ENCODE assay signal across 19 cellular contexts in genomic region chr10:79311581-79312407, GRCh38. TPM values are rescaled to one million over a fixed set of nuclear protein-coding genes. Genes with fewer than 3 reads are reported as not detected.
DNase-seq lines count a peak whose midpoint lies in the region; ATAC-seq and TF ChIP-seq lines count a peak whose summit lies in the region.
"Had no signal": no experiment of that assay in that cellular context is flagged by ENCODE, and none has a peak within 500 bp of the region (broad histone marks: within the 10 kb centered on the region; RNA-seq: fewer than 3 reads in every experiment).

No MANE protein-coding gene starts in this region.

- H4K20me1 ChIP-seq in neural progenitor cell (ENCODE audit: low read depth) (peaks cover 2% of the 10 kb centered on the region), hepatocyte (ENCODE audit: insufficient read depth, poor library complexity, severe bottlenecking) (no peaks in the 10 kb centered on the region)

- H3K4me1 ChIP-seq in cardiac muscle cell (ENCODE audit: low read depth) (no peaks in the 10 kb centered on the region), neural progenitor cell (peaks cover 5% of the 10 kb centered on the region), vagina (peaks cover 16% of the 10 kb centered on the region), hepatocyte (ENCODE audit: insufficient read depth) (no peaks in the 10 kb centered on the region)

- H3K79me2 ChIP-seq in neural progenitor cell (ENCODE audit: low read depth) (no peaks in the 10 kb centered on the region), hepatocyte (no peaks in the 10 kb centered on the region)

- H3K27ac ChIP-seq in cardiac muscle cell (peak overlapping the region; percentile 54), neural progenitor cell (no peak overlapping the region), vagina (peak overlapping the region; percentile 5), hepatocyte (no peak overlapping the region)
- H3K27ac ChIP-seq: C4-2B, Peyer's patch had no signal

- peaks cover 11% of the 10 kb centered on the region for H3F3A ChIP-seq in neural progenitor cell (ENCODE audit: low read depth)

- CTCF ChIA-PET in activated CD8-positive, alpha-beta memory T cell treated with anti-CD3 and anti-CD28 coated beads, Interleukin-2, amount 10 ng/mL, durations not matched to agents 7 days and 5 days (lab: Charles Lee): interaction anchor here (13.5 kb wide), 1 partner anchor 34 kb away, joined by 171 read pairs; the partner anchor contains the start of gene PPIF

- intact Hi-C loops in vagina (cut with DNase I): no loop called here

- DNase-seq in activated CD8-positive, alpha-beta memory T cell treated with anti-CD3 and anti-CD28 coated beads, Interleukin-2, amount 10 ng/mL, durations not matched to agents 7 days and 5 days: no peak
- no peak for DNase-seq in activated CD8-positive, alpha-beta memory T cell treated with anti-CD3 and anti-CD28 coated beads, Interleukin-2, amount 50 U/mL, for 4 hours
- no peak for DNase-seq in cardiac muscle cell (ENCODE audit: low read depth in 1 of 2, low spot score in 1 of 2)
- DNase-seq in neural progenitor cell (ENCODE audit: low spot score): no peak
- DNase-seq in vagina (ENCODE audit: extremely low spot score in 2 of 2): no peak
- no peak for DNase-seq in hepatocyte (ENCODE audit: low spot score)
- no peak for DNase-seq in OCI-M1 (lab: John Stamatoyannopoulos, UW)
- no peak for DNase-seq in NCI-H69 (lab: John Stamatoyannopoulos, UW)
- DNase-seq: activated T-cell treated with anti-CD3 and anti-CD28 coated beads, Interleukin-2, amount 50 U/mL, for 4 hours; effector CD4-positive, alpha-beta T cell; kidney glomerular epithelial cell; NCI-H1105 treated with DMSO at 0.1 percent for 48 hours; NCI-H774; Peyer's patch; upper lobe of left lung had no signal

- H2AFZ ChIP-seq in neural progenitor cell (replicated peaks): no peak overlapping the region
- no peak overlapping the region for H2AFZ ChIP-seq in hepatocyte

- peaks cover 13% of the 10 kb centered on the region for H3K4me1 Mint-ChIP-seq in activated CD8-positive, alpha-beta memory T cell treated with anti-CD3 and anti-CD28 coated beads, Interleukin-2, amount 10 ng/mL, durations not matched to agents 7 days and 5 days
- peaks cover 9% of the 10 kb centered on the region for H3K4me1 Mint-ChIP-seq in neural progenitor cell

- H3K9me3 Mint-ChIP-seq in activated CD8-positive, alpha-beta memory T cell treated with anti-CD3 and anti-CD28 coated beads, Interleukin-2, amount 10 ng/mL, durations not matched to agents 7 days and 5 days (ENCODE audit: low read depth): no peaks in the 10 kb centered on the region
- no peaks in the 10 kb centered on the region for H3K9me3 Mint-ChIP-seq in neural progenitor cell
- H3K9me3 Mint-ChIP-seq: activated T-cell treated with anti-CD3 and anti-CD28 coated beads, Interleukin-2, amount 50 U/mL, for 4 hours had no signal

- H3K36me3 Mint-ChIP-seq in activated CD8-positive, alpha-beta memory T cell treated with anti-CD3 and anti-CD28 coated beads, Interleukin-2, amount 10 ng/mL, durations not matched to agents 7 days and 5 days: peaks cover 11% of the 10 kb centered on the region
- H3K36me3 Mint-ChIP-seq in neural progenitor cell: peaks cover 26% of the 10 kb centered on the region

- TF ChIP-seq CTCF in cardiac muscle cell (IDR thresholded peaks at IDR 0.05; ENCODE audit: low read depth, low read length) (no peak), neural progenitor cell (IDR thresholded peaks at IDR 0.05) (no peak), vagina (IDR thresholded peaks at IDR 0.05) (no peak), hepatocyte (IDR thresholded peaks at IDR 0.05; ENCODE audit: poor library complexity) (no peak)

- no peaks in the 10 kb centered on the region for H3K9me2 ChIP-seq in hepatocyte (replicated peaks; ENCODE audit: insufficient read depth)

- H3K9ac ChIP-seq in neural progenitor cell: no peak overlapping the region

- no peak overlapping the region for H3K4me3 ChIP-seq in cardiac muscle cell
- no peak overlapping the region for H3K4me3 ChIP-seq in neural progenitor cell
- H3K4me3 ChIP-seq in vagina: no peak overlapping the region
- no peak overlapping the region for H3K4me3 ChIP-seq in hepatocyte
- H3K4me3 ChIP-seq: Peyer's patch, smooth muscle cell, upper lobe of left lung had no signal

- H3K9me3 ChIP-seq in cardiac muscle cell (ENCODE audit: low read depth) (no peaks in the 10 kb centered on the region), neural progenitor cell (ENCODE audit: low read depth) (no peaks in the 10 kb centered on the region), vagina (no peaks in the 10 kb centered on the region), hepatocyte (ENCODE audit: low read depth) (no peaks in the 10 kb centered on the region)
- H3K9me3 ChIP-seq: Peyer's patch, upper lobe of left lung had no signal

- no peak overlapping the region for H3K4me3 Mint-ChIP-seq in activated CD8-positive, alpha-beta memory T cell treated with anti-CD3 and anti-CD28 coated beads, Interleukin-2, amount 10 ng/mL, durations not matched to agents 7 days and 5 days
- H3K4me3 Mint-ChIP-seq in neural progenitor cell: no peak overlapping the region
- H3K4me3 Mint-ChIP-seq: activated naive CD8-positive, alpha-beta T cell; activated T-cell treated with anti-CD3 and anti-CD28 coated beads, Interleukin-2, amount 50 U/mL, for 4 hours had no signal

- H3K27me3 ChIP-seq in cardiac muscle cell (no peaks in the 10 kb centered on the region), neural progenitor cell (no peaks in the 10 kb centered on the region), vagina (no peaks in the 10 kb centered on the region), hepatocyte (no peaks in the 10 kb centered on the region)
- H3K27me3 ChIP-seq: Peyer's patch, upper lobe of left lung had no signal

- no peak for ATAC-seq in activated CD8-positive, alpha-beta memory T cell treated with anti-CD3 and anti-CD28 coated beads, Interleukin-2, amount 10 ng/mL, durations not matched to agents 7 days and 5 days
- ATAC-seq: activated T-cell treated with anti-CD3 and anti-CD28 coated beads, Interleukin-2, amount 50 U/mL, for 4 hours; HCT116 had no signal

- 87% methylated on average over 13 of the region's 15 CpGs for whole genome bisulfite sequencing in hepatocyte (ENCODE audit: low lambda C conversion rate, missing lambda C conversion rate)

- TF ChIP-seq POLR2A in vagina (IDR thresholded peaks at IDR 0.05): no peak

- H3K27me3 Mint-ChIP-seq in activated CD8-positive, alpha-beta memory T cell treated with anti-CD3 and anti-CD28 coated beads, Interleukin-2, amount 10 ng/mL, durations not matched to agents 7 days and 5 days: no peaks in the 10 kb centered on the region
- peaks cover 20% of the 10 kb centered on the region for H3K27me3 Mint-ChIP-seq in neural progenitor cell (ENCODE audit: insufficient read depth, low read depth)
- H3K27me3 Mint-ChIP-seq: activated naive CD8-positive, alpha-beta T cell had no signal

- H3K36me3 ChIP-seq in cardiac muscle cell: peaks cover 43% of the 10 kb centered on the region
- H3K36me3 ChIP-seq in neural progenitor cell: no peaks in the 10 kb centered on the region
- peaks cover 0 to 67% of the 10 kb centered on the region in 2 donors for H3K36me3 ChIP-seq in vagina
- no peaks in the 10 kb centered on the region for H3K36me3 ChIP-seq in hepatocyte (replicated peaks; ENCODE audit: insufficient read depth, low read depth)

- H3K27ac Mint-ChIP-seq in activated CD8-positive, alpha-beta memory T cell treated with anti-CD3 and anti-CD28 coated beads, Interleukin-2, amount 10 ng/mL, durations not matched to agents 7 days and 5 days: peak overlapping the region; percentile 52
- H3K27ac Mint-ChIP-seq in neural progenitor cell: peak overlapping the region; percentile 42
- H3K27ac Mint-ChIP-seq: activated naive CD8-positive, alpha-beta T cell had no signal

- H3K4me2 ChIP-seq in neural progenitor cell: no peak overlapping the region
- no peak overlapping the region for H3K4me2 ChIP-seq in hepatocyte
- H3K4me2 ChIP-seq: smooth muscle cell had no signal

RNA-seq across cellular contexts. Expression of gene PPIF, which starts 35.5 kb away (rescaled TPM):
- total RNA-seq in activated CD8-positive, alpha-beta memory T cell treated with anti-CD3 and anti-CD28 coated beads, Interleukin-2, amount 10 ng/mL, durations not matched to agents 7 days and 5 days: 100 to 1,000 TPM; 119 to 144 TPM
- 86.6 and 101 TPM in 2 replicates for total RNA-seq in cardiac muscle cell
- polyA plus RNA-seq in cardiac muscle cell: 125 and 143 TPM in 2 replicates
- total RNA-seq in neural progenitor cell (ENCODE audit: low replicate concordance): 27.1 and 27.8 TPM in 2 replicates
- 44.7 TPM for total RNA-seq in vagina
- 64.3 and 79.4 TPM in 2 replicates for total RNA-seq in hepatocyte
- 69.7 and 70.3 TPM in 2 replicates for polyA plus RNA-seq in hepatocyte

Comparison
In these comparisons a context has a peak if more than half of its experiments do, and no peak if none do; other contexts are left out.
1. H3K27ac ChIP-seq: peak in cardiac muscle cell (single experiment) and vagina (single experiment); none in neural progenitor cell (single experiment) and hepatocyte (single experiment).